Comparison of ENCODE assay signal across 29 cellular contexts in genomic region chr7:99155207-99155606, GRCh38. TPM values are rescaled to one million over a fixed set of nuclear protein-coding genes. Genes with fewer than 3 reads are reported as not detected.
DNase-seq lines count a peak whose midpoint lies in the region; ATAC-seq, FAIRE-seq and TF ChIP-seq lines count a peak whose summit lies in the region.
"Had no signal": no experiment of that assay in that cellular context is flagged by ENCODE, and none has a peak within 500 bp of the region (broad histone marks: within the 10 kb centered on the region; RNA-seq: fewer than 3 reads in every experiment).

No MANE protein-coding gene starts in this region.

- ATAC-seq in GM12878 (no peak), natural killer cell (no peak)
- ATAC-seq: activated T-cell treated with anti-CD3 and anti-CD28 coated beads, Interleukin-2, amount 50 U/mL, for 72 hours; lower lobe of right lung had no signal

- no peak overlapping the region for H3K9ac ChIP-seq in GM12878 (ENCODE audit: control insufficient read depth, insufficient read depth, low read length)

- 37% methylated on average over 1 of the region's 1 CpG for WGBS in GM12878 (ENCODE audit: insufficient coverage, insufficient replicate concordance, low lambda C conversion rate, missing lambda C conversion rate)

- no peaks in the 10 kb centered on the region for H3K27me3 ChIP-seq in GM12878 (replicated peaks in 1 of 2; ENCODE audit: control insufficient read depth in 2 of 2, insufficient read depth in 2 of 2, low read length in 1 of 2)
- H3K27me3 ChIP-seq: sigmoid colon, SJCRH30 had no signal

- TF ChIP-seq RAD21 in GM12878 (IDR thresholded peaks at IDR 0.05; ENCODE audit: insufficient read depth, low read depth, low read length): no peak

- H3K4me1 ChIP-seq in GM12878 (ENCODE audit: control insufficient read depth, insufficient read depth, low read length): no peaks in the 10 kb centered on the region
- H3K4me1 ChIP-seq: lower lobe of right lung, sigmoid colon, SJCRH30 had no signal

- H3K4me2 ChIP-seq in GM12878 (ENCODE audit: control insufficient read depth, insufficient read depth): no peak overlapping the region; the same call in 1 of the 2 replicates

- H3K4me3 ChIP-seq in NB4 (ENCODE audit: low read depth, low read length) (no peak overlapping the region), GM12878 (no peak overlapping the region)
- H3K4me3 ChIP-seq: lower lobe of right lung, sigmoid colon, SJCRH30 had no signal

- no peaks in the 10 kb centered on the region for H3K9me3 Mint-ChIP-seq in natural killer cell
- H3K9me3 Mint-ChIP-seq: activated CD4-positive, alpha-beta T cell treated with anti-CD3 and anti-CD28 coated beads, Interleukin-2, amount 10 ng/mL, durations not matched to agents 24 days and 14 days; activated naive CD4-positive, alpha-beta T cell treated with anti-CD3 and anti-CD28 coated beads for 36 hours; activated T-cell treated with anti-CD3 and anti-CD28 coated beads, Interleukin-2, amount 50 U/mL, for 72 hours; endodermal cell; neural crest cell; stimulated activated naive CD8-positive, alpha-beta T cell treated with anti-CD3 and anti-CD28 coated beads, Interleukin-15, Interleukin-2, amounts not matched to agents 100 ng/mL and 50 ng/mL, for 24 hours; T-helper 2 cell treated with Interferon-gamma antibody and Interleukin-4, amounts not matched to agents 5 μg/mL and 100 μg/mL, for 36 hours had no signal

- H2AFZ ChIP-seq in GM12878 (ENCODE audit: control insufficient read depth, low read depth, low read length): peak overlapping the region; percentile 11; the same call in 1 of the 2 replicates

- SMC1A ChIA-PET in GM12878 (lab: Charles Lee; ENCODE audit: uncharacterized antibody, unreplicated experiment): interaction anchor here (1.2 kb wide), 1 partner anchor 94 kb away, joined by 3 read pairs; no protein-coding TSS in a partner anchor

- CTCF ChIA-PET in GM12878 (lab: Yijun Ruan, JAX): interaction anchor here (1.0 kb wide), 1 partner anchor 9 kb away, joined by 4 read pairs; no protein-coding TSS in a partner anchor

- TF ChIP-seq POLR2A in GM12891 (IDR thresholded peaks at IDR 0.05; ENCODE audit: low read depth, low read length) (no peak), NB4 (IDR thresholded peaks at IDR 0.05; ENCODE audit: extremely low read depth, insufficient read length) (no peak), GM12878 (IDR thresholded peaks at IDR 0.05; ENCODE audit: low read depth, low read length) (no peak)

- no peak for FAIRE-seq in GM12891 (lab: Jason Lieb, UNC)
- FAIRE-seq in GM12878 (lab: Jason Lieb, UNC): no peak
- FAIRE-seq: bronchial epithelial cell, HTR-8/SVneo had no signal

- RAD21 ChIA-PET in GM12878 (lab: Charles Lee; ENCODE audit: unreplicated experiment): no interaction called here

- POLR2A ChIA-PET in GM12878 (lab: Charles Lee): interaction anchor here (0.7 kb wide), 1 partner anchor 14 kb away, joined by 3 read pairs; no protein-coding TSS in a partner anchor

- H3K36me3 Mint-ChIP-seq in natural killer cell: no peaks in the 10 kb centered on the region

- no peak overlapping the region for H3K27ac ChIP-seq in GM12878 (ENCODE audit: control insufficient read depth, insufficient read depth)
- H3K27ac ChIP-seq: lower lobe of right lung, sigmoid colon, SJCRH30, VCaP had no signal

- H3K27ac Mint-ChIP-seq in natural killer cell: no peak overlapping the region
- H3K27ac Mint-ChIP-seq: activated CD4-positive, alpha-beta T cell treated with anti-CD3 and anti-CD28 coated beads, Interleukin-2, amount 10 ng/mL, durations not matched to agents 24 days and 14 days; activated naive CD4-positive, alpha-beta T cell treated with anti-CD3 and anti-CD28 coated beads for 36 hours; activated T-cell treated with anti-CD3 and anti-CD28 coated beads, Interleukin-2, amount 50 U/mL, for 72 hours; endodermal cell; progenitor cell of endocrine pancreas; stimulated activated naive CD8-positive, alpha-beta T cell treated with anti-CD3 and anti-CD28 coated beads, Interleukin-15, Interleukin-2, amounts not matched to agents 100 ng/mL and 50 ng/mL, for 24 hours; T-helper 2 cell treated with Interferon-gamma antibody and Interleukin-4, amounts not matched to agents 5 μg/mL and 100 μg/mL, for 36 hours had no signal

- no peak for TF ChIP-seq EP300 in GM12878 (IDR thresholded peaks at IDR 0.05; ENCODE audit: borderline replicate concordance in 1 of 2, control insufficient read depth in 1 of 2, low read depth in 2 of 2, low read length in 2 of 2)

- no peak overlapping the region for H3K4me3 Mint-ChIP-seq in natural killer cell
- H3K4me3 Mint-ChIP-seq: activated CD4-positive, alpha-beta T cell treated with anti-CD3 and anti-CD28 coated beads, Interleukin-2, amount 10 ng/mL, durations not matched to agents 24 days and 14 days; activated naive CD4-positive, alpha-beta T cell treated with anti-CD3 and anti-CD28 coated beads for 36 hours; activated T-cell treated with anti-CD3 and anti-CD28 coated beads, Interleukin-2, amount 50 U/mL, for 72 hours; endodermal cell; neural crest cell; stimulated activated naive CD8-positive, alpha-beta T cell treated with anti-CD3 and anti-CD28 coated beads, Interleukin-15, Interleukin-2, amounts not matched to agents 100 ng/mL and 50 ng/mL, for 24 hours; T-helper 2 cell treated with Interferon-gamma antibody and Interleukin-4, amounts not matched to agents 5 μg/mL and 100 μg/mL, for 36 hours had no signal

- DNase-seq in GM12891 (ENCODE audit: insufficient read length, low spot score): no peak
- peak; percentile 58 for DNase-seq in NB4 (ENCODE audit: low read depth)
- DNase-seq in GM12878 (ENCODE audit: low read depth, low spot score): no peak
- peak; percentile 15 for DNase-seq in ureter (ENCODE audit: low spot score)
- no peak for DNase-seq in NCI-H69 (lab: John Stamatoyannopoulos, UW)
- no peak for DNase-seq in natural killer cell
- no peak for DNase-seq in NCI-H748 (lab: John Stamatoyannopoulos, UW; ENCODE audit: unreplicated experiment)
- DNase-seq: activated CD4-positive, alpha-beta T cell treated with anti-CD3 and anti-CD28 coated beads, Interleukin-2, amount 10 ng/mL, durations not matched to agents 24 days and 14 days; activated naive CD4-positive, alpha-beta T cell treated with anti-CD3 and anti-CD28 coated beads for 36 hours; activated T-cell treated with anti-CD3 and anti-CD28 coated beads, Interleukin-2, amount 50 U/mL, for 72 hours; cortex of kidney; DMS53; islet precursor cell; lower lobe of right lung; NCI-H1105; NCI-H1930; NCI-H774; sigmoid colon; SJCRH30; stimulated activated CD4-positive, alpha-beta T cell treated with anti-CD3 and anti-CD28 coated beads, Interleukin-15, amount 100 ng/mL, for 24 hours had no signal

- H3K9me3 ChIP-seq in GM12878 (replicated peaks; ENCODE audit: control insufficient read depth, insufficient read depth, low read length): no peaks in the 10 kb centered on the region
- H3K9me3 ChIP-seq: lower lobe of right lung, sigmoid colon, SJCRH30 had no signal

- no peak for TF ChIP-seq CTCF in NB4 (IDR thresholded peaks at IDR 0.05; ENCODE audit: low read depth, low read length)
- TF ChIP-seq CTCF in GM12878 (IDR thresholded peaks at IDR 0.05 in 2 of 3, conservative IDR thresholded peaks at IDR 0.05 in 1 of 3; ENCODE audit: control insufficient read depth in 2 of 3, extremely low read depth in 1 of 3, insufficient read depth in 1 of 3, low read depth in 3 of 3, low read length in 3 of 3): no peak
- no peak for TF ChIP-seq CTCF in natural killer cell (IDR thresholded peaks at IDR 0.05)

- H4K20me1 ChIP-seq in GM12878 (ENCODE audit: control insufficient read depth, insufficient read depth): no peaks in the 10 kb centered on the region

- H3K79me2 ChIP-seq in GM12878 (ENCODE audit: control insufficient read depth, insufficient read depth, low read length): no peaks in the 10 kb centered on the region

- no peaks in the 10 kb centered on the region for H3K36me3 ChIP-seq in GM12878 (ENCODE audit: control insufficient read depth in 2 of 2, insufficient read depth in 2 of 2, low read length in 1 of 2)
- H3K36me3 ChIP-seq: lower lobe of right lung, sigmoid colon, SJCRH30 had no signal

- no TSS peak for BruUV-seq in GM12878 (replicated peaks; lab: Mats Ljungman, UMichigan)

- intact Hi-C loops in GM12878 (cut with micrococcal nuclease; ENCODE audit: unreplicated experiment): no loop called here
- intact Hi-C loops in natural killer cell (cut with micrococcal nuclease): no loop called here

- H3K27me3 Mint-ChIP-seq in natural killer cell (ENCODE audit: low read depth in 2 of 2): peaks cover 11 to 14% of the 10 kb centered on the region in 2 donors

- in situ Hi-C loops in GM12878 (cut with MboI): no loop called here

- H3K4me1 Mint-ChIP-seq in natural killer cell: no peaks in the 10 kb centered on the region
- H3K4me1 Mint-ChIP-seq: activated CD4-positive, alpha-beta T cell treated with anti-CD3 and anti-CD28 coated beads, Interleukin-2, amount 10 ng/mL, durations not matched to agents 24 days and 14 days; endodermal cell; neural crest cell had no signal

RNA-seq across cellular contexts. Expression of gene SMURF1, which starts 11.3 kb away (rescaled TPM):
- polyA plus RNA-seq in GM12891 (2012; ENCODE audit: low read depth, missing spikeins): 5.2 TPM
- total RNA-seq in GM12878 (2013; cell fraction: nucleolus; rRNA removed): 23.7 and 25.3 TPM in 2 replicates
- total RNA-seq in GM12878 (2014; rRNA removed): 9.4 and 9.8 TPM in 2 replicates
- 7.1 and 7.2 TPM in 2 replicates for total RNA-seq in GM12878 (2014; rRNA removed; fragmentation: Illumina TruSeq; extraction: Trizol)
- total RNA-seq in GM12878 (2021): 10.3 and 14.0 TPM in 2 replicates
- polyA plus RNA-seq in GM12878 (2011; ENCODE audit: low read depth): 4.8 TPM
- 7.7 and 9.1 TPM in 2 replicates for polyA plus RNA-seq in GM12878 (2011; rRNA removed)
- polyA plus RNA-seq in GM12878 (2011; cell fraction: cytosol; rRNA removed): 6.0 and 6.2 TPM in 2 replicates
- 12.4 and 15.8 TPM in 2 replicates for polyA plus RNA-seq in GM12878 (2011; cell fraction: nucleus; rRNA removed)
- polyA plus RNA-seq in GM12878 (2012): 4.9 and 6.7 TPM in 2 replicates
- polyA plus RNA-seq in GM12878 (2014; fragmentation: Illumina TruSeq; extraction: Trizol): 8.6 and 9.2 TPM in 2 replicates
- 1 to 10 TPM in 1 of 2 experiments, under 1 TPM in 1; 0.76 to 1.1 TPM for polyA plus RNA-seq in GM12878 (2014; fragmentation: Nextera tagmentation; extraction: Ambion mirVana)
- polyA plus RNA-seq in GM12878 (2014; rRNA removed): 8.6 and 8.8 TPM in 2 replicates
- 1 to 10 TPM; 4.9 to 5.2 TPM for polyA plus RNA-seq in GM12878 (2016; fragmentation: Nextera tagmentation; extraction: Ambion mirVana)
- polyA minus RNA-seq in GM12878 (2011; rRNA and poly(A)+ RNA removed): 6.9 and 7.5 TPM in 2 replicates
- polyA minus RNA-seq in GM12878 (2011; cell fraction: cytosol; rRNA and poly(A)+ RNA removed): 2.3 and 3.0 TPM in 2 replicates
- 4.7 and 10.0 TPM in 2 replicates for polyA minus RNA-seq in GM12878 (2011; cell fraction: nucleus; rRNA and poly(A)+ RNA removed)
- 40.9 TPM for total RNA-seq in ureter
- 10 to 100 TPM; 33.3 to 34.7 (median 34.2) TPM for total RNA-seq in natural killer cell

RNA-seq across cellular contexts. Expression of gene KPNA7, which starts 52.7 kb away (rescaled TPM):
- polyA plus RNA-seq in GM12891 (2012; ENCODE audit: low read depth, missing spikeins): not detected
- total RNA-seq in GM12878 (2013; cell fraction: nucleolus; rRNA removed): not detected in 2 replicates
- total RNA-seq in GM12878 (2014; rRNA removed) (not detected in 2 replicates), GM12878 (2014; rRNA removed; fragmentation: Illumina TruSeq; extraction: Trizol) (not detected in 2 replicates), GM12878 (2021) (not detected in 2 replicates), ureter (not detected), natural killer cell (not detected)
- polyA plus RNA-seq in GM12878 (2011; ENCODE audit: low read depth): not detected
- polyA plus RNA-seq in GM12878 (2011; rRNA removed) (0.04 TPM in 1 of 2 replicates, not detected in the other), GM12878 (2014; fragmentation: Illumina TruSeq; extraction: Trizol) (0.07 and 0.21 TPM in 2 replicates), GM12878 (2014; fragmentation: Nextera tagmentation; extraction: Ambion mirVana) (under 1 TPM; 0.10 to 0.27 TPM), GM12878 (2014; rRNA removed) (0.12 and 0.14 TPM in 2 replicates), GM12878 (2016; fragmentation: Nextera tagmentation; extraction: Ambion mirVana) (not detected)
- polyA plus RNA-seq in GM12878 (2011; cell fraction: cytosol; rRNA removed): not detected in 2 replicates
- not detected in 2 replicates for polyA plus RNA-seq in GM12878 (2011; cell fraction: nucleus; rRNA removed)
- 0.08 TPM in 1 of 2 replicates, not detected in the other for polyA plus RNA-seq in GM12878 (2012)
- polyA minus RNA-seq in GM12878 (2011; rRNA and poly(A)+ RNA removed): not detected in 2 replicates
- polyA minus RNA-seq in GM12878 (2011; cell fraction: cytosol; rRNA and poly(A)+ RNA removed): not detected in 2 replicates
- polyA minus RNA-seq in GM12878 (2011; cell fraction: nucleus; rRNA and poly(A)+ RNA removed): not detected in 2 replicates
- total RNA-seq: activated CD4-positive, alpha-beta T cell treated with anti-CD3 and anti-CD28 coated beads, Interleukin-2, amount 10 ng/mL, durations not matched to agents 24 days and 14 days; endodermal cell; H4; neural crest cell; sigmoid colon; SJCRH30 had no signal

Comparison
In these comparisons a context has a peak if more than half of its experiments do, and no peak if none do; other contexts are left out.
1. DNase-seq: peak in NB4 (single experiment) and ureter (single experiment); none in GM12891 (single experiment), GM12878 (single experiment), NCI-H69 (single experiment), natural killer cell (single experiment) and NCI-H748 (single experiment).